Comparison of ENCODE assay signal across 1 cellular context in genomic region chr6:35288834-35289233, GRCh38.
TF ChIP-seq lines count a peak whose summit lies in the region.

No MANE protein-coding gene starts in this region.

TF ChIP-seq in IMR-90, 13 proteins besides CTCF, POLR2A, EP300 and RAD21:
- TF ChIP-seq SMC3 (IDR thresholded peaks at IDR 0.05; ENCODE audit: low read depth, low read length) (no peak), ELK1 (IDR thresholded peaks at IDR 0.05; ENCODE audit: borderline replicate concordance, low read depth, low read length) (no peak), USF2 (IDR thresholded peaks at IDR 0.05; ENCODE audit: low read depth, low read length) (no peak), CHD1 (IDR thresholded peaks at IDR 0.05; ENCODE audit: low read depth, low read length) (no peak), CEBPB (IDR thresholded peaks at IDR 0.05; ENCODE audit: low read depth, low read length) (no peak), NFE2L2 (IDR thresholded peaks at IDR 0.05; ENCODE audit: low read depth, low read length) (no peak), BHLHE40 (IDR thresholded peaks at IDR 0.05; ENCODE audit: low read depth, low read length) (no peak), MAFK (IDR thresholded peaks at IDR 0.05; ENCODE audit: low read depth, low read length) (no peak), MXI1 (IDR thresholded peaks at IDR 0.05; ENCODE audit: borderline replicate concordance, low read depth, low read length) (no peak), RFX5 (IDR thresholded peaks at IDR 0.05; ENCODE audit: low read depth, low read length) (no peak), FOS (IDR thresholded peaks at IDR 0.05; ENCODE audit: low read depth, low read length) (no peak), RCOR1 (IDR thresholded peaks at IDR 0.05; ENCODE audit: insufficient replicate concordance, low read length) (no peak), MAZ (IDR thresholded peaks at IDR 0.05; ENCODE audit: borderline replicate concordance, low read depth, low read length) (no peak)
